1 cellular context compared by ENCODE assay signal in the genomic region with DNA sequence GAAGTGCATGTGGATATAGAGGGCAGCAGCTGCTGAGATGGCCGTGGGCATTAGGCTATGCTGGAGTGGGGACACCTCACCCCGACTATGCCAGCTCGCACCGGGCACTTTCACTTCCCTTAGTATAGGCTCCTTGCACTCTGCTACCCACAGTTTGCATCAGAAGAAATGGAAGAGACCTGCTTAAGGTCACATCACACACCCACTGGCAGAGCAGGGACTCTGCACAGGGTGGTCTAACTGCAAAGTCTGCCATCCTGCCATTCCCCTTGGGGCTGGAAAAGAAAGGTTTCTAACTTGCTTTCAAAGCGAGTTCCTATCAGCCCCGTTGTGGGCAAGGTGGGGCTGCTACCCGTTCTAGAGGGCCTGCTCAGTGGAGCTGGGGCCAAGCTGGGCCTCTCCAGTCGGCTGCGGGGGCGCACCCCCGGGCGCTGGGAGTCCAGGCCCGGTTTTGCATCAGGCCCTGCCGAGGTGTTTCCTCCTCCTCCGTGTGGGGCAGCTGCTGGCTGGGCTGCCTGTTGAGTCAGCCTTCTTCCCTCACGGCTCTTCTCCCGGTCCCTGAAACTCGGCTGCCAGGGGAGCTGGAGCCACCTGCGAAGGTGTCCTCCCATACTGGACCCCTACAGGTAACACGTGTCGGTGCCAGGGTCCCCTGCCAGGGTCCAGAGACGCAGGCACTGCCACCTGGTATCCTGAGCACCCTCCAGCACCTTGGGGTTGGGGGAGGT.
TF ChIP-seq lines count a peak whose summit lies in the region.

A gene with protein sequence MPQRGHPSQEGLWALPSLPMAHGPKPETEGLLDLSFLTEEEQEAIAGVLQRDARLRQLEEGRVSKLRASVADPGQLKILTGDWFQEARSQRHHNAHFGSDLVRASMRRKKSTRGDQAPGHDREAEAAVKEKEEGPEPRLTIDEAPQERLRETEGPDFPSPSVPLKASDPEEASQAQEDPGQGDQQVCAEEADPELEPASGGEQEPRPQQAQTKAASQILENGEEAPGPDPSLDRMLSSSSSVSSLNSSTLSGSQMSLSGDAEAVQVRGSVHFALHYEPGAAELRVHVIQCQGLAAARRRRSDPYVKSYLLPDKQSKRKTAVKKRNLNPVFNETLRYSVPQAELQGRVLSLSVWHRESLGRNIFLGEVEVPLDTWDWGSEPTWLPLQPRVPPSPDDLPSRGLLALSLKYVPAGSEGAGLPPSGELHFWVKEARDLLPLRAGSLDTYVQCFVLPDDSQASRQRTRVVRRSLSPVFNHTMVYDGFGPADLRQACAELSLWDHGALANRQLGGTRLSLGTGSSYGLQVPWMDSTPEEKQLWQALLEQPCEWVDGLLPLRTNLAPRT (plus strand): TSS at position 498 of the 728 bp plus-strand sequence. CDS start 3,313 bp downstream, outside the sequence.

TF ChIP-seq in K562, 482 proteins besides CTCF, POLR2A, EP300 and RAD21 (continues in another document):
- no peak for TF ChIP-seq PTTG1 (tag; IDR thresholded peaks at IDR 0.05; ENCODE audit: low read depth)
- TF ChIP-seq, protein P1, sequence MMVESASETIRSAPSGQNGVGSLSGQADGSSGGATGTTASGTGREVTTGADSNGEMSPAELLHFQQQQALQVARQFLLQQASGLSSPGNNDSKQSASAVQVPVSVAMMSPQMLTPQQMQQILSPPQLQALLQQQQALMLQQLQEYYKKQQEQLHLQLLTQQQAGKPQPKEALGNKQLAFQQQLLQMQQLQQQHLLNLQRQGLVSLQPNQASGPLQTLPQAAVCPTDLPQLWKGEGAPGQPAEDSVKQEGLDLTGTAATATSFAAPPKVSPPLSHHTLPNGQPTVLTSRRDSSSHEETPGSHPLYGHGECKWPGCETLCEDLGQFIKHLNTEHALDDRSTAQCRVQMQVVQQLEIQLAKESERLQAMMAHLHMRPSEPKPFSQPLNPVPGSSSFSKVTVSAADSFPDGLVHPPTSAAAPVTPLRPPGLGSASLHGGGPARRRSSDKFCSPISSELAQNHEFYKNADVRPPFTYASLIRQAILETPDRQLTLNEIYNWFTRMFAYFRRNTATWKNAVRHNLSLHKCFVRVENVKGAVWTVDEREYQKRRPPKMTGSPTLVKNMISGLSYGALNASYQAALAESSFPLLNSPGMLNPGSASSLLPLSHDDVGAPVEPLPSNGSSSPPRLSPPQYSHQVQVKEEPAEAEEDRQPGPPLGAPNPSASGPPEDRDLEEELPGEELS (CRISPR knock-in tag; IDR thresholded peaks at IDR 0.05; ENCODE audit: borderline replicate concordance): no peak
- TF ChIP-seq POLR3A (IDR thresholded peaks at IDR 0.05; ENCODE audit: borderline replicate concordance, extremely low read depth, insufficient read depth, insufficient read length): no peak
- no peak for TF ChIP-seq SRSF1 (IDR thresholded peaks at IDR 0.05; ENCODE audit: low read depth, low read length)
- no peak for TF ChIP-seq NR2F6 (CRISPR knock-in tag; IDR thresholded peaks at IDR 0.05)
- no peak for TF ChIP-seq SNIP1 (IDR thresholded peaks at IDR 0.05; ENCODE audit: low read depth)
- TF ChIP-seq, protein P2, sequence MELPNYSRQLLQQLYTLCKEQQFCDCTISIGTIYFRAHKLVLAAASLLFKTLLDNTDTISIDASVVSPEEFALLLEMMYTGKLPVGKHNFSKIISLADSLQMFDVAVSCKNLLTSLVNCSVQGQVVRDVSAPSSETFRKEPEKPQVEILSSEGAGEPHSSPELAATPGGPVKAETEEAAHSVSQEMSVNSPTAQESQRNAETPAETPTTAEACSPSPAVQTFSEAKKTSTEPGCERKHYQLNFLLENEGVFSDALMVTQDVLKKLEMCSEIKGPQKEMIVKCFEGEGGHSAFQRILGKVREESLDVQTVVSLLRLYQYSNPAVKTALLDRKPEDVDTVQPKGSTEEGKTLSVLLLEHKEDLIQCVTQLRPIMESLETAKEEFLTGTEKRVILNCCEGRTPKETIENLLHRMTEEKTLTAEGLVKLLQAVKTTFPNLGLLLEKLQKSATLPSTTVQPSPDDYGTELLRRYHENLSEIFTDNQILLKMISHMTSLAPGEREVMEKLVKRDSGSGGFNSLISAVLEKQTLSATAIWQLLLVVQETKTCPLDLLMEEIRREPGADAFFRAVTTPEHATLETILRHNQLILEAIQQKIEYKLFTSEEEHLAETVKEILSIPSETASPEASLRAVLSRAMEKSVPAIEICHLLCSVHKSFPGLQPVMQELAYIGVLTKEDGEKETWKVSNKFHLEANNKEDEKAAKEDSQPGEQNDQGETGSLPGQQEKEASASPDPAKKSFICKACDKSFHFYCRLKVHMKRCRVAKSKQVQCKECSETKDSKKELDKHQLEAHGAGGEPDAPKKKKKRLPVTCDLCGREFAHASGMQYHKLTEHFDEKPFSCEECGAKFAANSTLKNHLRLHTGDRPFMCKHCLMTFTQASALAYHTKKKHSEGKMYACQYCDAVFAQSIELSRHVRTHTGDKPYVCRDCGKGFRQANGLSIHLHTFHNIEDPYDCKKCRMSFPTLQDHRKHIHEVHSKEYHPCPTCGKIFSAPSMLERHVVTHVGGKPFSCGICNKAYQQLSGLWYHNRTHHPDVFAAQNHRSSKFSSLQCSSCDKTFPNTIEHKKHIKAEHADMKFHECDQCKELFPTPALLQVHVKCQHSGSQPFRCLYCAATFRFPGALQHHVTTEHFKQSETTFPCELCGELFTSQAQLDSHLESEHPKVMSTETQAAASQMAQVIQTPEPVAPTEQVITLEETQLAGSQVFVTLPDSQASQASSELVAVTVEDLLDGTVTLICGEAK (IDR thresholded peaks at IDR 0.05): peak; percentile 31; the same call in 1 of the 2 replicates
- TF ChIP-seq, protein P2 (CRISPR knock-in tag; IDR thresholded peaks at IDR 0.05): no peak
- TF ChIP-seq, protein P3, sequence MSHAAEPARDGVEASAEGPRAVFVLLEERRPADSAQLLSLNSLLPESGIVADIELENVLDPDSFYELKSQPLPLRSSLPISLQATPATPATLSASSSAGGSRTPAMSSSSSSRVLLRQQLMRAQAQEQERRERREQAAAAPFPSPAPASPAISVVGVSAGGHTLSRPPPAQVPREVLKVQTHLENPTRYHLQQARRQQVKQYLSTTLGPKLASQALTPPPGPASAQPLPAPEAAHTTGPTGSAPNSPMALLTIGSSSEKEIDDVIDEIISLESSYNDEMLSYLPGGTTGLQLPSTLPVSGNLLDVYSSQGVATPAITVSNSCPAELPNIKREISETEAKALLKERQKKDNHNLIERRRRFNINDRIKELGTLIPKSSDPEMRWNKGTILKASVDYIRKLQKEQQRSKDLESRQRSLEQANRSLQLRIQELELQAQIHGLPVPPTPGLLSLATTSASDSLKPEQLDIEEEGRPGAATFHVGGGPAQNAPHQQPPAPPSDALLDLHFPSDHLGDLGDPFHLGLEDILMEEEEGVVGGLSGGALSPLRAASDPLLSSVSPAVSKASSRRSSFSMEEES (CRISPR knock-in tag; IDR thresholded peaks at IDR 0.05): no peak
- no peak for TF ChIP-seq TCF7L2 (IDR thresholded peaks at IDR 0.05; ENCODE audit: low read depth, low read length)
- no peak for TF ChIP-seq ZNF174 (CRISPR knock-in tag; IDR thresholded peaks at IDR 0.05)
- TF ChIP-seq KLF16 (IDR thresholded peaks at IDR 0.05): no peak
- TF ChIP-seq EGR1 (conservative IDR thresholded peaks at IDR 0.05): peak; percentile 96
- TF ChIP-seq CHD2 (IDR thresholded peaks at IDR 0.05; ENCODE audit: low read depth, low read length): no peak
- TF ChIP-seq HDGF (IDR thresholded peaks at IDR 0.05): no peak
- TF ChIP-seq CHD4 (IDR thresholded peaks at IDR 0.05; ENCODE audit: insufficient read depth, insufficient replicate concordance, low read depth, low read length, poor library complexity, severe bottlenecking): no peak
- no peak for TF ChIP-seq MTA1 (IDR thresholded peaks at IDR 0.05; ENCODE audit: borderline replicate concordance)
- TF ChIP-seq KHSRP (IDR thresholded peaks at IDR 0.05): no peak
- no peak for TF ChIP-seq E2F3 (CRISPR knock-in tag; IDR thresholded peaks at IDR 0.05)
- TF ChIP-seq DIDO1 (tag; IDR thresholded peaks at IDR 0.05; ENCODE audit: low read depth): no peak
- 0 out of 2 replicates have a peak, but pooled peaks have one; percentile 14 for TF ChIP-seq NR2C1 (IDR thresholded peaks at IDR 0.05)
- TF ChIP-seq NR2C1 (tag; IDR thresholded peaks at IDR 0.05): no peak
- no peak for TF ChIP-seq ZBTB1 (CRISPR knock-in tag; IDR thresholded peaks at IDR 0.05; ENCODE audit: borderline replicate concordance, low read depth)
- TF ChIP-seq KDM4B (IDR thresholded peaks at IDR 0.05; ENCODE audit: borderline replicate concordance in 2 of 2, low read depth in 1 of 2): no peak
- TF ChIP-seq LEF1 (IDR thresholded peaks at IDR 0.05): no peak
- TF ChIP-seq, protein P4, sequence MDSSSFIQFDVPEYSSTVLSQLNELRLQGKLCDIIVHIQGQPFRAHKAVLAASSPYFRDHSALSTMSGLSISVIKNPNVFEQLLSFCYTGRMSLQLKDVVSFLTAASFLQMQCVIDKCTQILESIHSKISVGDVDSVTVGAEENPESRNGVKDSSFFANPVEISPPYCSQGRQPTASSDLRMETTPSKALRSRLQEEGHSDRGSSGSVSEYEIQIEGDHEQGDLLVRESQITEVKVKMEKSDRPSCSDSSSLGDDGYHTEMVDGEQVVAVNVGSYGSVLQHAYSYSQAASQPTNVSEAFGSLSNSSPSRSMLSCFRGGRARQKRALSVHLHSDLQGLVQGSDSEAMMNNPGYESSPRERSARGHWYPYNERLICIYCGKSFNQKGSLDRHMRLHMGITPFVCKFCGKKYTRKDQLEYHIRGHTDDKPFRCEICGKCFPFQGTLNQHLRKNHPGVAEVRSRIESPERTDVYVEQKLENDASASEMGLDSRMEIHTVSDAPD (CRISPR knock-in tag; IDR thresholded peaks at IDR 0.05): no peak
- peak; percentile 91 for TF ChIP-seq TFAP4 (CRISPR knock-in tag; IDR thresholded peaks at IDR 0.05; ENCODE audit: borderline replicate concordance)
- no peak for TF ChIP-seq ESRRA (IDR thresholded peaks at IDR 0.05; ENCODE audit: borderline replicate concordance, low read depth)
- no peak for TF ChIP-seq SETDB1 (IDR thresholded peaks at IDR 0.05; ENCODE audit: low read length)
- no peak for TF ChIP-seq PCBP2 (IDR thresholded peaks at IDR 0.05; ENCODE audit: low read depth, low read length, poor library complexity, severe bottlenecking)
- TF ChIP-seq TCFL5 (CRISPR knock-in tag; conservative IDR thresholded peaks at IDR 0.05): no peak
- TF ChIP-seq, protein P5, sequence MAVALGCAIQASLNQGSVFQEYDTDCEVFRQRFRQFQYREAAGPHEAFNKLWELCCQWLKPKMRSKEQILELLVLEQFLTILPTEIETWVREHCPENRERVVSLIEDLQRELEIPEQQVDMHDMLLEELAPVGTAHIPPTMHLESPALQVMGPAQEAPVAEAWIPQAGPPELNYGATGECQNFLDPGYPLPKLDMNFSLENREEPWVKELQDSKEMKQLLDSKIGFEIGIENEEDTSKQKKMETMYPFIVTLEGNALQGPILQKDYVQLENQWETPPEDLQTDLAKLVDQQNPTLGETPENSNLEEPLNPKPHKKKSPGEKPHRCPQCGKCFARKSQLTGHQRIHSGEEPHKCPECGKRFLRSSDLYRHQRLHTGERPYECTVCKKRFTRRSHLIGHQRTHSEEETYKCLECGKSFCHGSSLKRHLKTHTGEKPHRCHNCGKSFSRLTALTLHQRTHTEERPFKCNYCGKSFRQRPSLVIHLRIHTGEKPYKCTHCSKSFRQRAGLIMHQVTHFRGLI (CRISPR knock-in tag; IDR thresholded peaks at IDR 0.05): no peak
- TF ChIP-seq ZNF445 (CRISPR knock-in tag; IDR thresholded peaks at IDR 0.05; ENCODE audit: low read depth): no peak
- TF ChIP-seq BDP1 (IDR thresholded peaks at IDR 0.05; ENCODE audit: insufficient read depth, insufficient read length): no peak
- no peak for TF ChIP-seq MCM5 (IDR thresholded peaks at IDR 0.05; ENCODE audit: low read depth)
- TF ChIP-seq THAP7 (CRISPR knock-in tag; IDR thresholded peaks at IDR 0.05): no peak
- no peak for TF ChIP-seq HNRNPH1 (optimal IDR thresholded peaks at IDR 0.05; ENCODE audit: low read depth, low read length)
- TF ChIP-seq FOXJ2 (tag; IDR thresholded peaks at IDR 0.05): no peak
- no peak for TF ChIP-seq ZNF274 (IDR thresholded peaks at IDR 0.05; ENCODE audit: borderline replicate concordance, low read depth, low read length)
- TF ChIP-seq FOSL1 (tag; conservative IDR thresholded peaks at IDR 0.05): peak; percentile 32; the same call in 1 of the 2 replicates
- peak; percentile 59; the same call in 1 of the 2 replicates for TF ChIP-seq MTA3 (IDR thresholded peaks at IDR 0.05; ENCODE audit: borderline replicate concordance)
- no peak; the same call in 1 of the 2 replicates for TF ChIP-seq HCFC1 (IDR thresholded peaks at IDR 0.05; ENCODE audit: low read depth, low read length)
